9 cellular contexts compared by ENCODE assay signal in genomic region chr17:7352910-7353635, GRCh38. TPM values are rescaled to one million over a fixed set of nuclear protein-coding genes. Genes with fewer than 3 reads are reported as not detected.
DNase-seq lines count a peak whose midpoint lies in the region; ATAC-seq and TF ChIP-seq lines count a peak whose summit lies in the region.
"Had no signal": no experiment of that assay in that cellular context is flagged by ENCODE, and none has a peak within 500 bp of the region (broad histone marks: within the 10 kb centered on the region; RNA-seq: fewer than 3 reads in every experiment).

No MANE protein-coding gene starts in this region.

- H3K36me3 ChIP-seq in tibial artery: no peaks in the 10 kb centered on the region

- H3K4me1 Mint-ChIP-seq in activated CD8-positive, alpha-beta memory T cell treated with anti-CD3 and anti-CD28 coated beads, Interleukin-2, amount 10 ng/mL, durations not matched to agents 7 days and 5 days: peaks cover 54% of the 10 kb centered on the region
- peaks cover 30% of the 10 kb centered on the region for H3K4me1 Mint-ChIP-seq in memory B cell

- no peaks in the 10 kb centered on the region for H3K27me3 ChIP-seq in tibial artery

- TF ChIP-seq CTCF in astrocyte of the spinal cord (IDR thresholded peaks at IDR 0.05; ENCODE audit: low read depth, low read length): no peak
- TF ChIP-seq CTCF in tibial artery (IDR thresholded peaks at IDR 0.05): no peak

- peak overlapping the region; percentile 99 for H3K27ac ChIP-seq in tibial artery

- H3K4me1 ChIP-seq in tibial artery: peaks cover 0 to 68% (median 41%) of the 10 kb centered on the region in 4 donors

- in situ Hi-C loops in astrocyte of the spinal cord (cut with HindIII; ENCODE audit: low sequenced_read_pairs): no loop called here

- H3K36me3 Mint-ChIP-seq in activated CD8-positive, alpha-beta memory T cell treated with anti-CD3 and anti-CD28 coated beads, Interleukin-2, amount 10 ng/mL, durations not matched to agents 7 days and 5 days: peaks cover 23% of the 10 kb centered on the region
- peaks cover 3% of the 10 kb centered on the region for H3K36me3 Mint-ChIP-seq in memory B cell

- no peaks in the 10 kb centered on the region for H3K9me3 ChIP-seq in tibial artery

- H3K4me3 ChIP-seq in astrocyte of the spinal cord (ENCODE audit: low read depth, low read length) (peak overlapping the region; percentile 83), tibial artery (peak overlapping the region; percentile 86 to 91)

- DNase-seq in activated CD8-positive, alpha-beta memory T cell treated with anti-CD3 and anti-CD28 coated beads, Interleukin-2, amount 10 ng/mL, durations not matched to agents 7 days and 5 days: peak; percentile 43
- no peak for DNase-seq in activated CD8-positive, alpha-beta memory T cell treated with anti-CD3 and anti-CD28 coated beads, Interleukin-2, amount 50 U/mL, for 48 hours
- no peak for DNase-seq in astrocyte of the spinal cord (ENCODE audit: low read depth, low spot score)
- DNase-seq in memory B cell (ENCODE audit: low spot score in 2 of 2): no peak
- no peak for DNase-seq in tibial artery
- DNase-seq: NCI-H524 treated with DMSO at 0.1 percent for 48 hours had no signal

- ATAC-seq in activated CD8-positive, alpha-beta memory T cell treated with anti-CD3 and anti-CD28 coated beads, Interleukin-2, amount 10 ng/mL, durations not matched to agents 7 days and 5 days: no peak
- no peak for ATAC-seq in memory B cell (ENCODE audit: low read depth)
- ATAC-seq in HG03457 (IDR thresholded peaks at IDR 0.05; ENCODE audit: unreplicated experiment): no peak
- no peak for ATAC-seq in GM19324 (IDR thresholded peaks at IDR 0.05; ENCODE audit: low FRiP score, unreplicated experiment)
- no peak for ATAC-seq in GM18517 (IDR thresholded peaks at IDR 0.05; ENCODE audit: unreplicated experiment)

- H3K27ac Mint-ChIP-seq in activated CD8-positive, alpha-beta memory T cell treated with anti-CD3 and anti-CD28 coated beads, Interleukin-2, amount 10 ng/mL, durations not matched to agents 7 days and 5 days: peak overlapping the region; percentile 82
- H3K27ac Mint-ChIP-seq in memory B cell: peak overlapping the region; percentile 90

- intact Hi-C loops in tibial artery (cut with DNase I; ENCODE audit: low total_unique reads): loop anchor here (1.0 to 5.0 kb wide), 3 partner anchors 84 to 209 kb away; partner anchors contain the start of genes FGF11, SENP3 and TMEM102

- H3K27me3 Mint-ChIP-seq in activated CD8-positive, alpha-beta memory T cell treated with anti-CD3 and anti-CD28 coated beads, Interleukin-2, amount 10 ng/mL, durations not matched to agents 7 days and 5 days: no peaks in the 10 kb centered on the region
- no peaks in the 10 kb centered on the region for H3K27me3 Mint-ChIP-seq in memory B cell

- H3K9me3 Mint-ChIP-seq in activated CD8-positive, alpha-beta memory T cell treated with anti-CD3 and anti-CD28 coated beads, Interleukin-2, amount 10 ng/mL, durations not matched to agents 7 days and 5 days (ENCODE audit: low read depth): no peaks in the 10 kb centered on the region
- no peaks in the 10 kb centered on the region for H3K9me3 Mint-ChIP-seq in memory B cell

- peak overlapping the region; percentile 78 for H3K4me3 Mint-ChIP-seq in activated CD8-positive, alpha-beta memory T cell treated with anti-CD3 and anti-CD28 coated beads, Interleukin-2, amount 10 ng/mL, durations not matched to agents 7 days and 5 days
- H3K4me3 Mint-ChIP-seq in memory B cell: peak overlapping the region; percentile 96

- CTCF ChIA-PET in activated CD8-positive, alpha-beta memory T cell treated with anti-CD3 and anti-CD28 coated beads, Interleukin-2, amount 10 ng/mL, durations not matched to agents 7 days and 5 days (lab: Charles Lee): interaction anchor here (1.0 to 6.7 kb wide), 8 partner anchors 17 to 335 kb away, joined by 3 to 88 read pairs (median 16); partner anchors contain the start of genes ACAP1, NEURL4, SENP3 and SLC2A4

RNA-seq across cellular contexts. Expression of gene KCTD11, which starts 1.1 kb away (rescaled TPM):
- 1 to 10 TPM; 6.0 to 6.1 TPM for total RNA-seq in activated CD8-positive, alpha-beta memory T cell treated with anti-CD3 and anti-CD28 coated beads, Interleukin-2, amount 10 ng/mL, durations not matched to agents 7 days and 5 days

RNA-seq across cellular contexts. Expression of gene TMEM95, which starts 1.9 kb away (rescaled TPM):
- not detected for total RNA-seq in activated CD8-positive, alpha-beta memory T cell treated with anti-CD3 and anti-CD28 coated beads, Interleukin-2, amount 10 ng/mL, durations not matched to agents 7 days and 5 days

RNA-seq across cellular contexts. Expression of gene ACAP1, which starts 16.7 kb away (rescaled TPM):
- total RNA-seq in activated CD8-positive, alpha-beta memory T cell treated with anti-CD3 and anti-CD28 coated beads, Interleukin-2, amount 10 ng/mL, durations not matched to agents 7 days and 5 days: 100 to 1,000 TPM; 594 to 712 TPM

RNA-seq across cellular contexts. Expression of gene NEURL4, which starts 23.9 kb away (rescaled TPM):
- total RNA-seq in activated CD8-positive, alpha-beta memory T cell treated with anti-CD3 and anti-CD28 coated beads, Interleukin-2, amount 10 ng/mL, durations not matched to agents 7 days and 5 days: 10 to 100 TPM; 43.7 to 44.8 TPM

RNA-seq across cellular contexts. Expression of gene TNK1, which starts 27.8 kb away (rescaled TPM):
- under 1 TPM; 0.54 to 0.61 TPM for total RNA-seq in activated CD8-positive, alpha-beta memory T cell treated with anti-CD3 and anti-CD28 coated beads, Interleukin-2, amount 10 ng/mL, durations not matched to agents 7 days and 5 days
